Comparison of ENCODE assay signal across 1 cellular context in the genomic region with DNA sequence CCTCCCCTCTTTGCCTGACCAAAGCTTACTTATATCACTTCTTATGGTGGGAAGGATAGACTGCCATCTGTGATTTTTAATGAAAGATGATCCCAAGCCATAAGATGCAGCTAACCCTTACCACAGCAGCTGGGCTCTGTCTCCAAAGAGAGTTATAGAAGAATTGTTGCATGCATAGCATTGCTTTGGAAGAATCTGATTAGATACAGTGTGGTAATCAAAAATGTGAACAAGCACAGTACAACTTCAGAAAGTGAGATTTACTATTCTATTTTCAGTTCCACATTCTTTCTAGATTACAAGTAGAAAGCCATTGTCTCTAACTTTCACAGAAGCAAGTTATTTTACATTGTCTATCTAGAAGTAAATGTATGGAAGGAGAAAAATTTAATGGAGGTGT.
TF ChIP-seq lines count a peak whose summit lies in the region.

No MANE protein-coding gene starts in this region.

TF ChIP-seq in GM23338, 12 proteins besides CTCF, POLR2A, EP300 and RAD21 (continued from another document):
- TF ChIP-seq, protein P1, sequence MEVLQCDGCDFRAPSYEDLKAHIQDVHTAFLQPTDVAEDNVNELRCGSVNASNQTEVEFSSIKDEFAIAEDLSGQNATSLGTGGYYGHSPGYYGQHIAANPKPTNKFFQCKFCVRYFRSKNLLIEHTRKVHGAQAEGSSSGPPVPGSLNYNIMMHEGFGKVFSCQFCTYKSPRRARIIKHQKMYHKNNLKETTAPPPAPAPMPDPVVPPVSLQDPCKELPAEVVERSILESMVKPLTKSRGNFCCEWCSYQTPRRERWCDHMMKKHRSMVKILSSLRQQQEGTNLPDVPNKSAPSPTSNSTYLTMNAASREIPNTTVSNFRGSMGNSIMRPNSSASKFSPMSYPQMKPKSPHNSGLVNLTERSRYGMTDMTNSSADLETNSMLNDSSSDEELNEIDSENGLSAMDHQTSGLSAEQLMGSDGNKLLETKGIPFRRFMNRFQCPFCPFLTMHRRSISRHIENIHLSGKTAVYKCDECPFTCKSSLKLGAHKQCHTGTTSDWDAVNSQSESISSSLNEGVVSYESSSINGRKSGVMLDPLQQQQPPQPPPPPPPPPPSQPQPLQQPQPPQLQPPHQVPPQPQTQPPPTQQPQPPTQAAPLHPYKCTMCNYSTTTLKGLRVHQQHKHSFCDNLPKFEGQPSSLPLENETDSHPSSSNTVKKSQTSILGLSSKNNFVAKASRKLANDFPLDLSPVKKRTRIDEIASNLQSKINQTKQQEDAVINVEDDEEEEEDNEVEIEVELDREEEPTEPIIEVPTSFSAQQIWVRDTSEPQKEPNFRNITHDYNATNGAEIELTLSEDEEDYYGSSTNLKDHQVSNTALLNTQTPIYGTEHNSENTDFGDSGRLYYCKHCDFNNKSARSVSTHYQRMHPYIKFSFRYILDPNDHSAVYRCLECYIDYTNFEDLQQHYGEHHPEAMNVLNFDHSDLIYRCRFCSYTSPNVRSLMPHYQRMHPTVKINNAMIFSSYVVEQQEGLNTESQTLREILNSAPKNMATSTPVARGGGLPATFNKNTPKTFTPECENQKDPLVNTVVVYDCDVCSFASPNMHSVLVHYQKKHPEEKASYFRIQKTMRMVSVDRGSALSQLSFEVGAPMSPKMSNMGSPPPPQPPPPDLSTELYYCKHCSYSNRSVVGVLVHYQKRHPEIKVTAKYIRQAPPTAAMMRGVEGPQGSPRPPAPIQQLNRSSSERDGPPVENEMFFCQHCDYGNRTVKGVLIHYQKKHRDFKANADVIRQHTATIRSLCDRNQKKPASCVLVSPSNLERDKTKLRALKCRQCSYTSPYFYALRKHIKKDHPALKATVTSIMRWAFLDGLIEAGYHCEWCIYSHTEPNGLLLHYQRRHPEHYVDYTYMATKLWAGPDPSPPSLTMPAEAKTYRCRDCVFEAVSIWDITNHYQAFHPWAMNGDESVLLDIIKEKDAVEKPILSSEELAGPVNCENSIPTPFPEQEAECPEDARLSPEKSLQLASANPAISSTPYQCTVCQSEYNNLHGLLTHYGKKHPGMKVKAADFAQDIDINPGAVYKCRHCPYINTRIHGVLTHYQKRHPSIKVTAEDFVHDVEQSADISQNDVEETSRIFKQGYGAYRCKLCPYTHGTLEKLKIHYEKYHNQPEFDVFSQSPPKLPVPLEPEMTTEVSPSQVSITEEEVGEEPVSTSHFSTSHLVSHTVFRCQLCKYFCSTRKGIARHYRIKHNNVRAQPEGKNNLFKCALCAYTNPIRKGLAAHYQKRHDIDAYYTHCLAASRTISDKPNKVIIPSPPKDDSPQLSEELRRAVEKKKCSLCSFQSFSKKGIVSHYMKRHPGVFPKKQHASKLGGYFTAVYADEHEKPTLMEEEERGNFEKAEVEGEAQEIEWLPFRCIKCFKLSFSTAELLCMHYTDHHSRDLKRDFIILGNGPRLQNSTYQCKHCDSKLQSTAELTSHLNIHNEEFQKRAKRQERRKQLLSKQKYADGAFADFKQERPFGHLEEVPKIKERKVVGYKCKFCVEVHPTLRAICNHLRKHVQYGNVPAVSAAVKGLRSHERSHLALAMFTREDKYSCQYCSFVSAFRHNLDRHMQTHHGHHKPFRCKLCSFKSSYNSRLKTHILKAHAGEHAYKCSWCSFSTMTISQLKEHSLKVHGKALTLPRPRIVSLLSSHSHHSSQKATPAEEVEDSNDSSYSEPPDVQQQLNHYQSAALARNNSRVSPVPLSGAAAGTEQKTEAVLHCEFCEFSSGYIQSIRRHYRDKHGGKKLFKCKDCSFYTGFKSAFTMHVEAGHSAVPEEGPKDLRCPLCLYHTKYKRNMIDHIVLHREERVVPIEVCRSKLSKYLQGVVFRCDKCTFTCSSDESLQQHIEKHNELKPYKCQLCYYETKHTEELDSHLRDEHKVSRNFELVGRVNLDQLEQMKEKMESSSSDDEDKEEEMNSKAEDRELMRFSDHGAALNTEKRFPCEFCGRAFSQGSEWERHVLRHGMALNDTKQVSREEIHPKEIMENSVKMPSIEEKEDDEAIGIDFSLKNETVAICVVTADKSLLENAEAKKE (CRISPR knock-in tag; IDR thresholded peaks at IDR 0.05) = no peak
